1 cellular context compared by ENCODE assay signal in genomic region chr3:197471221-197472010, GRCh38.
TF ChIP-seq lines count a peak whose summit lies in the region.

No MANE protein-coding gene starts in this region.

TF ChIP-seq in HepG2, 621 proteins besides CTCF, POLR2A, EP300 and RAD21 (continued from another document and continues in another):
- no peak for TF ChIP-seq GPBP1L1 (CRISPR knock-in tag; IDR thresholded peaks at IDR 0.05)
- no peak for TF ChIP-seq MIER2 (CRISPR knock-in tag; IDR thresholded peaks at IDR 0.05)
- TF ChIP-seq ATF6 (CRISPR knock-in tag; conservative IDR thresholded peaks at IDR 0.05) = no peak
- peak; percentile 79 for TF ChIP-seq SKI (IDR thresholded peaks at IDR 0.05; ENCODE audit: partially characterized antibody)
- TF ChIP-seq ZNF883 (CRISPR knock-in tag; IDR thresholded peaks at IDR 0.05; ENCODE audit: not compliant biosample characterization) = no peak
- no peak for TF ChIP-seq HNF1A (IDR thresholded peaks at IDR 0.05; ENCODE audit: low read depth)
- 0 out of 2 replicates have a peak, but pooled peaks have one; percentile 23 for TF ChIP-seq HNF1A (CRISPR knock-in tag; IDR thresholded peaks at IDR 0.05; ENCODE audit: borderline replicate concordance)
- no peak for TF ChIP-seq NKX3-1 (CRISPR knock-in tag; IDR thresholded peaks at IDR 0.05)
- TF ChIP-seq PHF21A (CRISPR knock-in tag; IDR thresholded peaks at IDR 0.05) = no peak; the same call in 1 of the 2 replicates
- peak in 1 of 2 experiments; percentile 50; a peak in 1 of 4 replicates for TF ChIP-seq HMGXB4 (CRISPR knock-in tag; IDR thresholded peaks at IDR 0.05; ENCODE audit: borderline replicate concordance in 1 of 2, low read depth in 1 of 2)
- no peak for TF ChIP-seq MTF2 (CRISPR knock-in tag; IDR thresholded peaks at IDR 0.05; ENCODE audit: borderline replicate concordance)
- no peak for TF ChIP-seq TCF12 (IDR thresholded peaks at IDR 0.05)
- no peak for TF ChIP-seq TCF12 (CRISPR knock-in tag; IDR thresholded peaks at IDR 0.05)
- no peak for TF ChIP-seq ZUFSP (CRISPR knock-in tag; IDR thresholded peaks at IDR 0.05; ENCODE audit: borderline replicate concordance)
- TF ChIP-seq HDAC6 (IDR thresholded peaks at IDR 0.05; ENCODE audit: low read depth, low read length) = no peak
- peak; percentile 52; the same call in 1 of the 2 replicates for TF ChIP-seq ZNF292 (CRISPR knock-in tag; IDR thresholded peaks at IDR 0.05; ENCODE audit: borderline replicate concordance, low read depth)
- no peak for TF ChIP-seq ZNF138 (CRISPR knock-in tag; IDR thresholded peaks at IDR 0.05; ENCODE audit: low read depth)
- no peak for TF ChIP-seq JDP2 (CRISPR knock-in tag; IDR thresholded peaks at IDR 0.05; ENCODE audit: borderline replicate concordance)
- no peak for TF ChIP-seq TRIM24 (CRISPR knock-in tag; IDR thresholded peaks at IDR 0.05)
- TF ChIP-seq RXRB (CRISPR knock-in tag; IDR thresholded peaks at IDR 0.05; ENCODE audit: borderline replicate concordance) = peak; percentile 95
- no peak for TF ChIP-seq NFYC (CRISPR knock-in tag; IDR thresholded peaks at IDR 0.05)
- TF ChIP-seq ZNF619 (CRISPR knock-in tag; IDR thresholded peaks at IDR 0.05) = no peak
- TF ChIP-seq ESRRA (CRISPR knock-in tag; IDR thresholded peaks at IDR 0.05; ENCODE audit: low read depth) = 0 out of 2 replicates have a peak, but pooled peaks have one; percentile 42
- no peak for TF ChIP-seq PCBP1 (IDR thresholded peaks at IDR 0.05; ENCODE audit: borderline replicate concordance, low read depth, low read length)
- no peak; the same call in 1 of the 2 replicates for TF ChIP-seq ZNF609 (CRISPR knock-in tag; IDR thresholded peaks at IDR 0.05; ENCODE audit: borderline replicate concordance)
- TF ChIP-seq CEBPZ (IDR thresholded peaks at IDR 0.05; ENCODE audit: low read length) = no peak
- TF ChIP-seq FOXP4 (CRISPR knock-in tag; IDR thresholded peaks at IDR 0.05) = peak; percentile 52
- TF ChIP-seq CBFB (CRISPR knock-in tag; IDR thresholded peaks at IDR 0.05) = no peak
- TF ChIP-seq LBX2 (CRISPR knock-in tag; IDR thresholded peaks at IDR 0.05; ENCODE audit: borderline replicate concordance) = no peak
- TF ChIP-seq JUN (CRISPR knock-in tag; IDR thresholded peaks at IDR 0.05) = no peak
- TF ChIP-seq ZNF44 (CRISPR knock-in tag; IDR thresholded peaks at IDR 0.05) = 0 out of 2 replicates have a peak, but pooled peaks have one; percentile 42
